Comparison of ENCODE assay signal across 5 cellular contexts in genomic region chr5:162882629-162883028, GRCh38.
"Had no signal": no experiment of that assay in that cellular context is flagged by ENCODE, and none has a peak within 500 bp of the region (broad histone marks: within the 10 kb centered on the region; RNA-seq: fewer than 3 reads in every experiment).

No MANE protein-coding gene starts in this region.

- DNase-seq: IMR-90, KBM-7 had no signal

- ATAC-seq: HepG2, K562 had no signal

- H3K4me3 ChIP-seq: K562 had no signal

- H3K27ac ChIP-seq: HL-60 had no signal
